ENCODE assay signal across 7 cellular contexts in genomic region chr7:99324966-99325596, GRCh38. TPM values are rescaled to one million over a fixed set of nuclear protein-coding genes. Genes with fewer than 3 reads are reported as not detected.
DNase-seq lines count a peak whose midpoint lies in the region; ATAC-seq and TF ChIP-seq lines count a peak whose summit lies in the region.

No MANE protein-coding gene starts in this region.

- peak overlapping the region; percentile 24 to 98 for H3K4me3 ChIP-seq in body of pancreas
- H3K4me3 ChIP-seq in lower lobe of right lung: peak overlapping the region; percentile 100
- H3K4me3 ChIP-seq in upper lobe of right lung: peak overlapping the region; percentile 96

- H3K27ac ChIP-seq in body of pancreas: peak overlapping the region in 3 of 4 donors; percentile 60 to 89 (median 79)
- H3K27ac ChIP-seq in lower lobe of right lung: peak overlapping the region; percentile 95
- peak overlapping the region; percentile 89 for H3K27ac ChIP-seq in upper lobe of right lung

- DNase-seq in body of pancreas (peak in 1 of 4 donors; percentile 15), lower lobe of right lung (no peak), upper lobe of right lung (no peak), GOT3 (lab: John Stamatoyannopoulos, UW) (no peak), islet precursor cell (no peak)

- ATAC-seq in GM19372 (IDR thresholded peaks at IDR 0.05; ENCODE audit: low read depth, unreplicated experiment): peak; percentile 5
- peak; percentile 22 for ATAC-seq in HG03432 (IDR thresholded peaks at IDR 0.05; ENCODE audit: unreplicated experiment)
- no peak for ATAC-seq in body of pancreas
- ATAC-seq in lower lobe of right lung: peak in 1 of 2 donors; percentile 4
- no peak for ATAC-seq in upper lobe of right lung

- H3K4me1 ChIP-seq in body of pancreas: peaks cover 35% of the 10 kb centered on the region
- peaks cover 45% of the 10 kb centered on the region for H3K4me1 ChIP-seq in lower lobe of right lung
- peaks cover 34% of the 10 kb centered on the region for H3K4me1 ChIP-seq in upper lobe of right lung

- H3K36me3 ChIP-seq in body of pancreas (replicated peaks in 1 of 2; ENCODE audit: insufficient read depth in 1 of 2, low read depth in 2 of 2) (no peaks in the 10 kb centered on the region), lower lobe of right lung (no peaks in the 10 kb centered on the region), upper lobe of right lung (no peaks in the 10 kb centered on the region)

- H3K27me3 ChIP-seq in body of pancreas: no peaks in the 10 kb centered on the region
- H3K27me3 ChIP-seq in lower lobe of right lung (ENCODE audit: low read depth): no peaks in the 10 kb centered on the region
- H3K27me3 ChIP-seq in upper lobe of right lung: no peaks in the 10 kb centered on the region

- TF ChIP-seq POLR2A in body of pancreas (IDR thresholded peaks at IDR 0.05): no peak

- intact Hi-C loops in body of pancreas (cut with DNase I): no loop called here
- intact Hi-C loops in lower lobe of right lung (cut with DNase I): no loop called here
- intact Hi-C loops in upper lobe of right lung (cut with DNase I): no loop called here

- no peak for TF ChIP-seq CTCF in body of pancreas (IDR thresholded peaks at IDR 0.05)
- TF ChIP-seq CTCF in lower lobe of right lung (IDR thresholded peaks at IDR 0.05): no peak
- no peak for TF ChIP-seq CTCF in upper lobe of right lung (IDR thresholded peaks at IDR 0.05)

- H3K9me3 ChIP-seq in body of pancreas (no peaks in the 10 kb centered on the region), lower lobe of right lung (no peaks in the 10 kb centered on the region), upper lobe of right lung (no peaks in the 10 kb centered on the region)

- 16 to 24% methylated on average over 14 to 15 of the region's 15 CpGs for WGBS in body of pancreas, 2 donors

RNA-seq across cellular contexts. Expression of gene ARPC1A, which starts 0.6 kb away (rescaled TPM):
- 100 to 1,000 TPM in 1 of 2 donors, 10 to 100 TPM in 1; 63.0 to 106 TPM for total RNA-seq in body of pancreas
- total RNA-seq in lower lobe of right lung: 109 TPM
- total RNA-seq in upper lobe of right lung: 137 TPM

RNA-seq across cellular contexts. Expression of gene ARPC1B, which starts 49.4 kb away (rescaled TPM):
- total RNA-seq in body of pancreas: 100 to 1,000 TPM in 1 of 2 donors, 10 to 100 TPM in 1; 60.0 to 131 TPM
- 236 TPM for total RNA-seq in lower lobe of right lung
- total RNA-seq in upper lobe of right lung: 219 TPM

RNA-seq across cellular contexts. Expression of gene MYH16, which starts 52.4 kb away (rescaled TPM):
- total RNA-seq in body of pancreas: under 1 TPM in 1 of 2 donors, not detected in 1; under 0.01 TPM
- total RNA-seq in lower lobe of right lung: not detected
- not detected for total RNA-seq in upper lobe of right lung

Comparison
In these comparisons a context has a peak if more than half of its experiments do, and no peak if none do; other contexts are left out.
1. ATAC-seq: peak in GM19372 (single experiment) and HG03432 (single experiment); none in body of pancreas (single experiment) and upper lobe of right lung (single experiment).
2. Peak in every context shown above with its lines, with median percentiles within 50 percentile points of each other: H3K27ac ChIP-seq and H3K4me3 ChIP-seq.